Comparison of ENCODE assay signal across 1 cellular context in the genomic region with DNA sequence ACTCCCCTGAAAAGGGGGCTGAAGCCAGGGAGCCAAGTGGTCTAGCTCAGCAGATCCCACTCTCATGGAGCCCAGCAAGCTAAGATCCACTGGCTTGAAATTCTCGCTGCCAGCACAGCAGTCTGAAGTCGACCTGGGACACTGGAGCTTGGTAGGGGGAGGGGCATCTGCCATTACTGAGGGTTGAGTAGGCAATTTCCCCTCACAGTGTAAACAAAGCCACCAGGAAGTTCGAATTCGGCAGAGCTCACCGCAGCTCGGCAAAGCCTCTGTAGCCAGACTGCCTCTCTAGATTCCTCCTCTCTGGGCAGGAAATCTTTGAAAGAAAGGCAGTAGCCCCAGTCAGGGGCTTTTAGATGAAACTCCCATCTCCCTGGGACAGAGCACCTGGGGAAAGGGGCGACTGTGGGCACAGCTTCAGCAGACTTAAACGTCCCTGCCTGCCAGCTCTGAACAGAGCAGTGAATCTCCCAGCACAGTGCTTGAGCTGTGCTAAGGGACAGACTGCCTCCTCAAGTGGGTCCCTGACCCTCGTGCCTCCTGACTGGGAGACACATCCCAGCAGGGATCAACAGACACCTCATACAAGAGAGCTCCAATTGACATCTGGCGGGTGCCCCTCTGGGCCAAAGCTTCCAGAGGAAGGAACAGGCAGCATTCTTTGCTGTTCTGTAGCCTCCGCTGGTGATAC.
TF ChIP-seq lines count a peak whose summit lies in the region.
"Not testable (repeated sequence)": the region's sequence is repeated elsewhere in the genome, so short reads cannot be mapped to it uniquely, and the experiment has no call there.

No MANE protein-coding gene starts in this region.

TF ChIP-seq in HepG2, 621 proteins besides CTCF, POLR2A, EP300 and RAD21 (continued from another document and continues in another):
- TF ChIP-seq, protein P1, sequence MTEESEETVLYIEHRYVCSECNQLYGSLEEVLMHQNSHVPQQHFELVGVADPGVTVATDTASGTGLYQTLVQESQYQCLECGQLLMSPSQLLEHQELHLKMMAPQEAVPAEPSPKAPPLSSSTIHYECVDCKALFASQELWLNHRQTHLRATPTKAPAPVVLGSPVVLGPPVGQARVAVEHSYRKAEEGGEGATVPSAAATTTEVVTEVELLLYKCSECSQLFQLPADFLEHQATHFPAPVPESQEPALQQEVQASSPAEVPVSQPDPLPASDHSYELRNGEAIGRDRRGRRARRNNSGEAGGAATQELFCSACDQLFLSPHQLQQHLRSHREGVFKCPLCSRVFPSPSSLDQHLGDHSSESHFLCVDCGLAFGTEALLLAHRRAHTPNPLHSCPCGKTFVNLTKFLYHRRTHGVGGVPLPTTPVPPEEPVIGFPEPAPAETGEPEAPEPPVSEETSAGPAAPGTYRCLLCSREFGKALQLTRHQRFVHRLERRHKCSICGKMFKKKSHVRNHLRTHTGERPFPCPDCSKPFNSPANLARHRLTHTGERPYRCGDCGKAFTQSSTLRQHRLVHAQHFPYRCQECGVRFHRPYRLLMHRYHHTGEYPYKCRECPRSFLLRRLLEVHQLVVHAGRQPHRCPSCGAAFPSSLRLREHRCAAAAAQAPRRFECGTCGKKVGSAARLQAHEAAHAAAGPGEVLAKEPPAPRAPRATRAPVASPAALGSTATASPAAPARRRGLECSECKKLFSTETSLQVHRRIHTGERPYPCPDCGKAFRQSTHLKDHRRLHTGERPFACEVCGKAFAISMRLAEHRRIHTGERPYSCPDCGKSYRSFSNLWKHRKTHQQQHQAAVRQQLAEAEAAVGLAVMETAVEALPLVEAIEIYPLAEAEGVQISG (CRISPR knock-in tag; IDR thresholded peaks at IDR 0.05), result peak; percentile 31; the same call in 1 of the 2 replicates
- TF ChIP-seq TEAD3 (CRISPR knock-in tag; optimal IDR thresholded peaks at IDR 0.05; ENCODE audit: borderline replicate concordance) (peak; percentile 21), ZBTB7B (CRISPR knock-in tag; IDR thresholded peaks at IDR 0.05) (0 out of 2 replicates have a peak, but pooled peaks have one; percentile 30), ZNF891 (CRISPR knock-in tag; IDR thresholded peaks at IDR 0.05) (0 out of 2 replicates have a peak, but pooled peaks have one; percentile 23), CCDC6 (CRISPR knock-in tag; IDR thresholded peaks at IDR 0.05) (peak; percentile 36; the same call in 1 of the 2 replicates), HOXA3 (CRISPR knock-in tag; IDR thresholded peaks at IDR 0.05) (peak; percentile 58), GATAD2A (CRISPR knock-in tag; IDR thresholded peaks at IDR 0.05) (peak; percentile 31; the same call in 1 of the 2 replicates), ELF3 (CRISPR knock-in tag; IDR thresholded peaks at IDR 0.05) (peak; percentile 97), MYC (CRISPR knock-in tag; IDR thresholded peaks at IDR 0.05; ENCODE audit: borderline replicate concordance) (0 out of 2 replicates have a peak, but pooled peaks have one; percentile 20), FOSL2 (CRISPR knock-in tag; IDR thresholded peaks at IDR 0.05) (peak; percentile 55), ZFP90 (CRISPR knock-in tag; IDR thresholded peaks at IDR 0.05; ENCODE audit: borderline replicate concordance) (peak; percentile 75), HOXA5 (CRISPR knock-in tag; IDR thresholded peaks at IDR 0.05) (0 out of 2 replicates have a peak, but pooled peaks have one; percentile 32), ZNF501 (CRISPR knock-in tag; IDR thresholded peaks at IDR 0.05) (0 out of 2 replicates have a peak, but pooled peaks have one; percentile 26), ELF1 (CRISPR knock-in tag; IDR thresholded peaks at IDR 0.05) (0 out of 2 replicates have a peak, but pooled peaks have one; percentile 37), POGZ (CRISPR knock-in tag; IDR thresholded peaks at IDR 0.05) (peak; percentile 14; the same call in 1 of the 2 replicates), MAFK (conservative IDR thresholded peaks at IDR 0.05 in 1 of 2, IDR thresholded peaks at IDR 0.05 in 1 of 2; ENCODE audit: low read length in 2 of 2) (0 out of 4 replicates have a peak, but pooled peaks of 1 of the 2 experiments have one; percentile 10), SOX6 (CRISPR knock-in tag; IDR thresholded peaks at IDR 0.05) (peak; percentile 21; the same call in 1 of the 2 replicates), ZNF644 (CRISPR knock-in tag; IDR thresholded peaks at IDR 0.05; ENCODE audit: low read depth) (peak; percentile 33; the same call in 1 of the 2 replicates), GABPB1 (CRISPR knock-in tag; IDR thresholded peaks at IDR 0.05) (peak; percentile 43), ZNF350 (CRISPR knock-in tag; IDR thresholded peaks at IDR 0.05; ENCODE audit: borderline replicate concordance, low read depth) (peak; percentile 36; the same call in 1 of the 2 replicates), FOXA1 (CRISPR knock-in tag; IDR thresholded peaks at IDR 0.05) (peak; percentile 87), ETV5 (CRISPR knock-in tag; IDR thresholded peaks at IDR 0.05; ENCODE audit: borderline replicate concordance) (peak; percentile 25), HHEX (CRISPR knock-in tag; IDR thresholded peaks at IDR 0.05) (0 out of 2 replicates have a peak, but pooled peaks have one; percentile 35), RARA (CRISPR knock-in tag; IDR thresholded peaks at IDR 0.05) (0 out of 2 replicates have a peak, but pooled peaks have one; percentile 16), SP5 (CRISPR knock-in tag; IDR thresholded peaks at IDR 0.05; ENCODE audit: borderline replicate concordance, low read depth) (peak; percentile 73; the same call in 1 of the 2 replicates), SOX13 (CRISPR knock-in tag; conservative IDR thresholded peaks at IDR 0.05 in 1 of 2, IDR thresholded peaks at IDR 0.05 in 1 of 2) (0 out of 4 replicates have a peak, but pooled peaks of 1 of the 2 experiments have one; percentile 6)
- TF ChIP-seq, protein P2, sequence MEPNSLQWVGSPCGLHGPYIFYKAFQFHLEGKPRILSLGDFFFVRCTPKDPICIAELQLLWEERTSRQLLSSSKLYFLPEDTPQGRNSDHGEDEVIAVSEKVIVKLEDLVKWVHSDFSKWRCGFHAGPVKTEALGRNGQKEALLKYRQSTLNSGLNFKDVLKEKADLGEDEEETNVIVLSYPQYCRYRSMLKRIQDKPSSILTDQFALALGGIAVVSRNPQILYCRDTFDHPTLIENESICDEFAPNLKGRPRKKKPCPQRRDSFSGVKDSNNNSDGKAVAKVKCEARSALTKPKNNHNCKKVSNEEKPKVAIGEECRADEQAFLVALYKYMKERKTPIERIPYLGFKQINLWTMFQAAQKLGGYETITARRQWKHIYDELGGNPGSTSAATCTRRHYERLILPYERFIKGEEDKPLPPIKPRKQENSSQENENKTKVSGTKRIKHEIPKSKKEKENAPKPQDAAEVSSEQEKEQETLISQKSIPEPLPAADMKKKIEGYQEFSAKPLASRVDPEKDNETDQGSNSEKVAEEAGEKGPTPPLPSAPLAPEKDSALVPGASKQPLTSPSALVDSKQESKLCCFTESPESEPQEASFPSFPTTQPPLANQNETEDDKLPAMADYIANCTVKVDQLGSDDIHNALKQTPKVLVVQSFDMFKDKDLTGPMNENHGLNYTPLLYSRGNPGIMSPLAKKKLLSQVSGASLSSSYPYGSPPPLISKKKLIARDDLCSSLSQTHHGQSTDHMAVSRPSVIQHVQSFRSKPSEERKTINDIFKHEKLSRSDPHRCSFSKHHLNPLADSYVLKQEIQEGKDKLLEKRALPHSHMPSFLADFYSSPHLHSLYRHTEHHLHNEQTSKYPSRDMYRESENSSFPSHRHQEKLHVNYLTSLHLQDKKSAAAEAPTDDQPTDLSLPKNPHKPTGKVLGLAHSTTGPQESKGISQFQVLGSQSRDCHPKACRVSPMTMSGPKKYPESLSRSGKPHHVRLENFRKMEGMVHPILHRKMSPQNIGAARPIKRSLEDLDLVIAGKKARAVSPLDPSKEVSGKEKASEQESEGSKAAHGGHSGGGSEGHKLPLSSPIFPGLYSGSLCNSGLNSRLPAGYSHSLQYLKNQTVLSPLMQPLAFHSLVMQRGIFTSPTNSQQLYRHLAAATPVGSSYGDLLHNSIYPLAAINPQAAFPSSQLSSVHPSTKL (CRISPR knock-in tag; IDR thresholded peaks at IDR 0.05), result peak; percentile 51; the same call in 1 of the 2 replicates
- TF ChIP-seq, protein P3, sequence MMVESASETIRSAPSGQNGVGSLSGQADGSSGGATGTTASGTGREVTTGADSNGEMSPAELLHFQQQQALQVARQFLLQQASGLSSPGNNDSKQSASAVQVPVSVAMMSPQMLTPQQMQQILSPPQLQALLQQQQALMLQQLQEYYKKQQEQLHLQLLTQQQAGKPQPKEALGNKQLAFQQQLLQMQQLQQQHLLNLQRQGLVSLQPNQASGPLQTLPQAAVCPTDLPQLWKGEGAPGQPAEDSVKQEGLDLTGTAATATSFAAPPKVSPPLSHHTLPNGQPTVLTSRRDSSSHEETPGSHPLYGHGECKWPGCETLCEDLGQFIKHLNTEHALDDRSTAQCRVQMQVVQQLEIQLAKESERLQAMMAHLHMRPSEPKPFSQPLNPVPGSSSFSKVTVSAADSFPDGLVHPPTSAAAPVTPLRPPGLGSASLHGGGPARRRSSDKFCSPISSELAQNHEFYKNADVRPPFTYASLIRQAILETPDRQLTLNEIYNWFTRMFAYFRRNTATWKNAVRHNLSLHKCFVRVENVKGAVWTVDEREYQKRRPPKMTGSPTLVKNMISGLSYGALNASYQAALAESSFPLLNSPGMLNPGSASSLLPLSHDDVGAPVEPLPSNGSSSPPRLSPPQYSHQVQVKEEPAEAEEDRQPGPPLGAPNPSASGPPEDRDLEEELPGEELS (CRISPR knock-in tag; IDR thresholded peaks at IDR 0.05), result peak; percentile 34; the same call in 1 of the 2 replicates
- TF ChIP-seq, protein P4, sequence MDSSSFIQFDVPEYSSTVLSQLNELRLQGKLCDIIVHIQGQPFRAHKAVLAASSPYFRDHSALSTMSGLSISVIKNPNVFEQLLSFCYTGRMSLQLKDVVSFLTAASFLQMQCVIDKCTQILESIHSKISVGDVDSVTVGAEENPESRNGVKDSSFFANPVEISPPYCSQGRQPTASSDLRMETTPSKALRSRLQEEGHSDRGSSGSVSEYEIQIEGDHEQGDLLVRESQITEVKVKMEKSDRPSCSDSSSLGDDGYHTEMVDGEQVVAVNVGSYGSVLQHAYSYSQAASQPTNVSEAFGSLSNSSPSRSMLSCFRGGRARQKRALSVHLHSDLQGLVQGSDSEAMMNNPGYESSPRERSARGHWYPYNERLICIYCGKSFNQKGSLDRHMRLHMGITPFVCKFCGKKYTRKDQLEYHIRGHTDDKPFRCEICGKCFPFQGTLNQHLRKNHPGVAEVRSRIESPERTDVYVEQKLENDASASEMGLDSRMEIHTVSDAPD (CRISPR knock-in tag; IDR thresholded peaks at IDR 0.05), result peak; percentile 81
- TF ChIP-seq, protein P5, sequence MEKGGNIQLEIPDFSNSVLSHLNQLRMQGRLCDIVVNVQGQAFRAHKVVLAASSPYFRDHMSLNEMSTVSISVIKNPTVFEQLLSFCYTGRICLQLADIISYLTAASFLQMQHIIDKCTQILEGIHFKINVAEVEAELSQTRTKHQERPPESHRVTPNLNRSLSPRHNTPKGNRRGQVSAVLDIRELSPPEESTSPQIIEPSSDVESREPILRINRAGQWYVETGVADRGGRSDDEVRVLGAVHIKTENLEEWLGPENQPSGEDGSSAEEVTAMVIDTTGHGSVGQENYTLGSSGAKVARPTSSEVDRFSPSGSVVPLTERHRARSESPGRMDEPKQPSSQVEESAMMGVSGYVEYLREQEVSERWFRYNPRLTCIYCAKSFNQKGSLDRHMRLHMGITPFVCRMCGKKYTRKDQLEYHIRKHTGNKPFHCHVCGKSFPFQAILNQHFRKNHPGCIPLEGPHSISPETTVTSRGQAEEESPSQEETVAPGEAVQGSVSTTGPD (CRISPR knock-in tag; IDR thresholded peaks at IDR 0.05), result peak; percentile 26
- TF ChIP-seq, protein P6, sequence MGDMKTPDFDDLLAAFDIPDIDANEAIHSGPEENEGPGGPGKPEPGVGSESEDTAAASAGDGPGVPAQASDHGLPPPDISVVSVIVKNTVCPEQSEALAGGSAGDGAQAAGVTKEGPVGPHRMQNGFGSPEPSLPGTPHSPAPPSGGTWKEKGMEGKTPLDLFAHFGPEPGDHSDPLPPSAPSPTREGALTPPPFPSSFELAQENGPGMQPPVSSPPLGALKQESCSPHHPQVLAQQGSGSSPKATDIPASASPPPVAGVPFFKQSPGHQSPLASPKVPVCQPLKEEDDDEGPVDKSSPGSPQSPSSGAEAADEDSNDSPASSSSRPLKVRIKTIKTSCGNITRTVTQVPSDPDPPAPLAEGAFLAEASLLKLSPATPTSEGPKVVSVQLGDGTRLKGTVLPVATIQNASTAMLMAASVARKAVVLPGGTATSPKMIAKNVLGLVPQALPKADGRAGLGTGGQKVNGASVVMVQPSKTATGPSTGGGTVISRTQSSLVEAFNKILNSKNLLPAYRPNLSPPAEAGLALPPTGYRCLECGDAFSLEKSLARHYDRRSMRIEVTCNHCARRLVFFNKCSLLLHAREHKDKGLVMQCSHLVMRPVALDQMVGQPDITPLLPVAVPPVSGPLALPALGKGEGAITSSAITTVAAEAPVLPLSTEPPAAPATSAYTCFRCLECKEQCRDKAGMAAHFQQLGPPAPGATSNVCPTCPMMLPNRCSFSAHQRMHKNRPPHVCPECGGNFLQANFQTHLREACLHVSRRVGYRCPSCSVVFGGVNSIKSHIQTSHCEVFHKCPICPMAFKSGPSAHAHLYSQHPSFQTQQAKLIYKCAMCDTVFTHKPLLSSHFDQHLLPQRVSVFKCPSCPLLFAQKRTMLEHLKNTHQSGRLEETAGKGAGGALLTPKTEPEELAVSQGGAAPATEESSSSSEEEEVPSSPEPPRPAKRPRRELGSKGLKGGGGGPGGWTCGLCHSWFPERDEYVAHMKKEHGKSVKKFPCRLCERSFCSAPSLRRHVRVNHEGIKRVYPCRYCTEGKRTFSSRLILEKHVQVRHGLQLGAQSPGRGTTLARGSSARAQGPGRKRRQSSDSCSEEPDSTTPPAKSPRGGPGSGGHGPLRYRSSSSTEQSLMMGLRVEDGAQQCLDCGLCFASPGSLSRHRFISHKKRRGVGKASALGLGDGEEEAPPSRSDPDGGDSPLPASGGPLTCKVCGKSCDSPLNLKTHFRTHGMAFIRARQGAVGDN (CRISPR knock-in tag; IDR thresholded peaks at IDR 0.05), result peak; percentile 28; the same call in 1 of the 2 replicates
- TF ChIP-seq, protein P7, sequence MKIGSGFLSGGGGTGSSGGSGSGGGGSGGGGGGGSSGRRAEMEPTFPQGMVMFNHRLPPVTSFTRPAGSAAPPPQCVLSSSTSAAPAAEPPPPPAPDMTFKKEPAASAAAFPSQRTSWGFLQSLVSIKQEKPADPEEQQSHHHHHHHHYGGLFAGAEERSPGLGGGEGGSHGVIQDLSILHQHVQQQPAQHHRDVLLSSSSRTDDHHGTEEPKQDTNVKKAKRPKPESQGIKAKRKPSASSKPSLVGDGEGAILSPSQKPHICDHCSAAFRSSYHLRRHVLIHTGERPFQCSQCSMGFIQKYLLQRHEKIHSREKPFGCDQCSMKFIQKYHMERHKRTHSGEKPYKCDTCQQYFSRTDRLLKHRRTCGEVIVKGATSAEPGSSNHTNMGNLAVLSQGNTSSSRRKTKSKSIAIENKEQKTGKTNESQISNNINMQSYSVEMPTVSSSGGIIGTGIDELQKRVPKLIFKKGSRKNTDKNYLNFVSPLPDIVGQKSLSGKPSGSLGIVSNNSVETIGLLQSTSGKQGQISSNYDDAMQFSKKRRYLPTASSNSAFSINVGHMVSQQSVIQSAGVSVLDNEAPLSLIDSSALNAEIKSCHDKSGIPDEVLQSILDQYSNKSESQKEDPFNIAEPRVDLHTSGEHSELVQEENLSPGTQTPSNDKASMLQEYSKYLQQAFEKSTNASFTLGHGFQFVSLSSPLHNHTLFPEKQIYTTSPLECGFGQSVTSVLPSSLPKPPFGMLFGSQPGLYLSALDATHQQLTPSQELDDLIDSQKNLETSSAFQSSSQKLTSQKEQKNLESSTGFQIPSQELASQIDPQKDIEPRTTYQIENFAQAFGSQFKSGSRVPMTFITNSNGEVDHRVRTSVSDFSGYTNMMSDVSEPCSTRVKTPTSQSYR (CRISPR knock-in tag; IDR thresholded peaks at IDR 0.05; ENCODE audit: borderline replicate concordance), result peak; percentile 87; the same call in 1 of the 2 replicates
- not testable (repeated sequence) for TF ChIP-seq SOX6, FOXA1, SOX13 (IDR thresholded peaks at IDR 0.05)
